ENCODE assay signal across 12 cellular contexts in the genomic region with DNA sequence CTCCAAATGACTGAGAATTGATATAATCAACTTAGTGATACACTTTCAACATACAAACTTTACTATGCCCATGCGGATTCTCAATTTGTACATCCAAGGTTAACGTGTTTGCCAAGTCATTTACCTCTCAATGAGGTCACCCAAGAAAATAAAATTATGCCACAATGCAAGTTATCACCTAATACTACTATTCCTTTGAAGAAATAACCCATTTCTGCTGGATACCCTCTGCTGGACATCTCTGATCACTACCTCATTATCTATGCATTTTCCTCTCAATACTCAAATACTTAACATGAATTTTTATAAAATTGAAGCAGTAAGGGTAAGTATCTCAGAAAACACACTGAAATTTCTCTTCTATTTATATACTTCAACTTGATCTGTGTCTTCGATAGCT. TPM values are rescaled to one million over a fixed set of nuclear protein-coding genes. Genes with fewer than 3 reads are reported as not detected.
DNase-seq lines count a peak whose midpoint lies in the region; ATAC-seq, FAIRE-seq and TF ChIP-seq lines count a peak whose summit lies in the region.
"Had no signal": no experiment of that assay in that cellular context is flagged by ENCODE, and none has a peak within 500 bp of the region (broad histone marks: within the 10 kb centered on the region; RNA-seq: fewer than 3 reads in every experiment).

No MANE protein-coding gene starts in this region.

- FAIRE-seq in GM18507 (lab: Jason Lieb, UNC): peak; percentile 35

- H3K36me3 ChIP-seq in BE2C (peaks cover 12% of the 10 kb centered on the region), kidney epithelial cell (ENCODE audit: control insufficient read depth, insufficient read depth, low read length) (peaks cover 1% of the 10 kb centered on the region)
- H3K36me3 ChIP-seq: ovary had no signal

- peak overlapping the region; percentile 75 for H3K27ac Mint-ChIP-seq in WTC11
- H3K27ac Mint-ChIP-seq: activated CD4-positive, alpha-beta T cell treated with anti-CD3 and anti-CD28 coated beads, Interleukin-2, amount 10 ng/mL, durations not matched to agents 24 days and 14 days had no signal

- H3K4me1 Mint-ChIP-seq in WTC11: peaks cover 52% of the 10 kb centered on the region

- no peaks in the 10 kb centered on the region for H3K27me3 Mint-ChIP-seq in WTC11 (ENCODE audit: low read depth)
- H3K27me3 Mint-ChIP-seq: activated CD4-positive, alpha-beta T cell treated with anti-CD3 and anti-CD28 coated beads, Interleukin-2, amount 10 ng/mL, durations not matched to agents 24 days and 14 days had no signal

- no peak for ATAC-seq in WTC11
- ATAC-seq in GM19467 (IDR thresholded peaks at IDR 0.05; ENCODE audit: unreplicated experiment): no peak
- ATAC-seq: esophagus mucosa had no signal

- no peaks in the 10 kb centered on the region for H3K9me3 Mint-ChIP-seq in WTC11
- H3K9me3 Mint-ChIP-seq: activated CD4-positive, alpha-beta T cell treated with anti-CD3 and anti-CD28 coated beads, Interleukin-2, amount 10 ng/mL, durations not matched to agents 24 days and 14 days had no signal

- H3K27me3 ChIP-seq in BE2C (no peaks in the 10 kb centered on the region), kidney epithelial cell (ENCODE audit: control insufficient read depth, insufficient read depth, low read length) (no peaks in the 10 kb centered on the region)
- H3K27me3 ChIP-seq: ovary had no signal

- H3K4me3 ChIP-seq in BE2C (ENCODE audit: low read depth, low read length) (no peak overlapping the region), kidney epithelial cell (ENCODE audit: low read depth, low read length) (no peak overlapping the region)
- H3K4me3 ChIP-seq: ovary had no signal

- H3K36me3 Mint-ChIP-seq in WTC11: peaks cover 29% of the 10 kb centered on the region

- in situ Hi-C loops in G401 (cut with HindIII; ENCODE audit: low sequenced_read_pairs): no loop called here

- TF ChIP-seq CTCF in BE2C (IDR thresholded peaks at IDR 0.05; ENCODE audit: low read depth, low read length) (peak; percentile 29; the same call in 1 of the 2 replicates), WTC11 (IDR thresholded peaks at IDR 0.05) (no peak), kidney epithelial cell (IDR thresholded peaks at IDR 0.05; ENCODE audit: insufficient read depth, low read length, poor library complexity, severe bottlenecking) (peak; percentile 19), GM20000 (IDR thresholded peaks at IDR 0.05; ENCODE audit: extremely low read depth, missing control alignments) (no peak)

- CTCF ChIA-PET in WTC11 (lab: Charles Lee): interaction anchor here (1.3 kb wide), 1 partner anchor 8 kb away, joined by 14 read pairs; no protein-coding TSS in a partner anchor

- H3K4me1 ChIP-seq in BE2C: no peaks in the 10 kb centered on the region

- DNase-seq in BE2C (no peak), GM18507 (ENCODE audit: extremely low spot score, insufficient read length, low read depth) (no peak), WTC11 (ENCODE audit: low spot score) (no peak), kidney epithelial cell (ENCODE audit: low read depth) (no peak), NCI-H1417 treated with DMSO at 0.1 percent for 48 hours (lab: John Stamatoyannopoulos, UW) (no peak), GM20000 (ENCODE audit: low spot score) (no peak), G401 (ENCODE audit: low spot score) (no peak)
- DNase-seq: activated CD4-positive, alpha-beta T cell treated with anti-CD3 and anti-CD28 coated beads, Interleukin-2, amount 10 ng/mL, durations not matched to agents 24 days and 14 days; NCI-H187 treated with DMSO at 0.1 percent for 48 hours; ovary had no signal

- no peaks in the 10 kb centered on the region for H3K9me3 ChIP-seq in BE2C
- H3K9me3 ChIP-seq: ovary had no signal

- no peak overlapping the region for H3K4me3 Mint-ChIP-seq in WTC11
- H3K4me3 Mint-ChIP-seq: activated CD4-positive, alpha-beta T cell treated with anti-CD3 and anti-CD28 coated beads, Interleukin-2, amount 10 ng/mL, durations not matched to agents 24 days and 14 days had no signal

- POLR2A ChIA-PET in WTC11 (lab: Charles Lee): interaction anchor here (0.5 to 1.0 kb wide), 2 partner anchors 35 to 161 kb away, joined by 4 to 5 read pairs; a partner anchor contains a TSS

TF ChIP-seq in WTC11, 78 proteins besides CTCF, POLR2A, EP300 and RAD21:
- TF ChIP-seq ZNF263 (CRISPR knock-in tag; IDR thresholded peaks at IDR 0.05; ENCODE audit: low read depth) (no peak), SOX15 (CRISPR knock-in tag; IDR thresholded peaks at IDR 0.05) (no peak), TCF7 (CRISPR knock-in tag; IDR thresholded peaks at IDR 0.05; ENCODE audit: low read depth) (no peak)
- TF ChIP-seq, protein P1, sequence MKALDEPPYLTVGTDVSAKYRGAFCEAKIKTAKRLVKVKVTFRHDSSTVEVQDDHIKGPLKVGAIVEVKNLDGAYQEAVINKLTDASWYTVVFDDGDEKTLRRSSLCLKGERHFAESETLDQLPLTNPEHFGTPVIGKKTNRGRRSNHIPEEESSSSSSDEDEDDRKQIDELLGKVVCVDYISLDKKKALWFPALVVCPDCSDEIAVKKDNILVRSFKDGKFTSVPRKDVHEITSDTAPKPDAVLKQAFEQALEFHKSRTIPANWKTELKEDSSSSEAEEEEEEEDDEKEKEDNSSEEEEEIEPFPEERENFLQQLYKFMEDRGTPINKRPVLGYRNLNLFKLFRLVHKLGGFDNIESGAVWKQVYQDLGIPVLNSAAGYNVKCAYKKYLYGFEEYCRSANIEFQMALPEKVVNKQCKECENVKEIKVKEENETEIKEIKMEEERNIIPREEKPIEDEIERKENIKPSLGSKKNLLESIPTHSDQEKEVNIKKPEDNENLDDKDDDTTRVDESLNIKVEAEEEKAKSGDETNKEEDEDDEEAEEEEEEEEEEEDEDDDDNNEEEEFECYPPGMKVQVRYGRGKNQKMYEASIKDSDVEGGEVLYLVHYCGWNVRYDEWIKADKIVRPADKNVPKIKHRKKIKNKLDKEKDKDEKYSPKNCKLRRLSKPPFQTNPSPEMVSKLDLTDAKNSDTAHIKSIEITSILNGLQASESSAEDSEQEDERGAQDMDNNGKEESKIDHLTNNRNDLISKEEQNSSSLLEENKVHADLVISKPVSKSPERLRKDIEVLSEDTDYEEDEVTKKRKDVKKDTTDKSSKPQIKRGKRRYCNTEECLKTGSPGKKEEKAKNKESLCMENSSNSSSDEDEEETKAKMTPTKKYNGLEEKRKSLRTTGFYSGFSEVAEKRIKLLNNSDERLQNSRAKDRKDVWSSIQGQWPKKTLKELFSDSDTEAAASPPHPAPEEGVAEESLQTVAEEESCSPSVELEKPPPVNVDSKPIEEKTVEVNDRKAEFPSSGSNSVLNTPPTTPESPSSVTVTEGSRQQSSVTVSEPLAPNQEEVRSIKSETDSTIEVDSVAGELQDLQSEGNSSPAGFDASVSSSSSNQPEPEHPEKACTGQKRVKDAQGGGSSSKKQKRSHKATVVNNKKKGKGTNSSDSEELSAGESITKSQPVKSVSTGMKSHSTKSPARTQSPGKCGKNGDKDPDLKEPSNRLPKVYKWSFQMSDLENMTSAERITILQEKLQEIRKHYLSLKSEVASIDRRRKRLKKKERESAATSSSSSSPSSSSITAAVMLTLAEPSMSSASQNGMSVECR (CRISPR knock-in tag; IDR thresholded peaks at IDR 0.05; ENCODE audit: borderline replicate concordance): no peak
- TF ChIP-seq, protein P2, sequence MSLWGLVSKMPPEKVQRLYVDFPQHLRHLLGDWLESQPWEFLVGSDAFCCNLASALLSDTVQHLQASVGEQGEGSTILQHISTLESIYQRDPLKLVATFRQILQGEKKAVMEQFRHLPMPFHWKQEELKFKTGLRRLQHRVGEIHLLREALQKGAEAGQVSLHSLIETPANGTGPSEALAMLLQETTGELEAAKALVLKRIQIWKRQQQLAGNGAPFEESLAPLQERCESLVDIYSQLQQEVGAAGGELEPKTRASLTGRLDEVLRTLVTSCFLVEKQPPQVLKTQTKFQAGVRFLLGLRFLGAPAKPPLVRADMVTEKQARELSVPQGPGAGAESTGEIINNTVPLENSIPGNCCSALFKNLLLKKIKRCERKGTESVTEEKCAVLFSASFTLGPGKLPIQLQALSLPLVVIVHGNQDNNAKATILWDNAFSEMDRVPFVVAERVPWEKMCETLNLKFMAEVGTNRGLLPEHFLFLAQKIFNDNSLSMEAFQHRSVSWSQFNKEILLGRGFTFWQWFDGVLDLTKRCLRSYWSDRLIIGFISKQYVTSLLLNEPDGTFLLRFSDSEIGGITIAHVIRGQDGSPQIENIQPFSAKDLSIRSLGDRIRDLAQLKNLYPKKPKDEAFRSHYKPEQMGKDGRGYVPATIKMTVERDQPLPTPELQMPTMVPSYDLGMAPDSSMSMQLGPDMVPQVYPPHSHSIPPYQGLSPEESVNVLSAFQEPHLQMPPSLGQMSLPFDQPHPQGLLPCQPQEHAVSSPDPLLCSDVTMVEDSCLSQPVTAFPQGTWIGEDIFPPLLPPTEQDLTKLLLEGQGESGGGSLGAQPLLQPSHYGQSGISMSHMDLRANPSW (CRISPR knock-in tag; conservative IDR thresholded peaks at IDR 0.05; ENCODE audit: low read depth): no peak
- TF ChIP-seq, protein P3, sequence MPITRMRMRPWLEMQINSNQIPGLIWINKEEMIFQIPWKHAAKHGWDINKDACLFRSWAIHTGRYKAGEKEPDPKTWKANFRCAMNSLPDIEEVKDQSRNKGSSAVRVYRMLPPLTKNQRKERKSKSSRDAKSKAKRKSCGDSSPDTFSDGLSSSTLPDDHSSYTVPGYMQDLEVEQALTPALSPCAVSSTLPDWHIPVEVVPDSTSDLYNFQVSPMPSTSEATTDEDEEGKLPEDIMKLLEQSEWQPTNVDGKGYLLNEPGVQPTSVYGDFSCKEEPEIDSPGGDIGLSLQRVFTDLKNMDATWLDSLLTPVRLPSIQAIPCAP (CRISPR knock-in tag; IDR thresholded peaks at IDR 0.05): no peak
- TF ChIP-seq, protein P4, sequence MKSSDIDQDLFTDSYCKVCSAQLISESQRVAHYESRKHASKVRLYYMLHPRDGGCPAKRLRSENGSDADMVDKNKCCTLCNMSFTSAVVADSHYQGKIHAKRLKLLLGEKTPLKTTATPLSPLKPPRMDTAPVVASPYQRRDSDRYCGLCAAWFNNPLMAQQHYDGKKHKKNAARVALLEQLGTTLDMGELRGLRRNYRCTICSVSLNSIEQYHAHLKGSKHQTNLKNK (CRISPR knock-in tag; IDR thresholded peaks at IDR 0.05): no peak

RNA-seq across cellular contexts. Expression of a gene that starts 12.7 kb away (rescaled TPM):
- polyA plus RNA-seq in BE2C (2012; ENCODE audit: insufficient read depth, insufficient read length, low read depth): 22.4 TPM
- total RNA-seq in WTC11 (2021) (63.1 to 66.4 TPM (median 65.3 TPM) in 3 replicates), kidney epithelial cell (29.7 and 39.2 TPM in 2 replicates)
- 37.7 and 47.2 TPM in 2 replicates for total RNA-seq in G401 (2014; rRNA removed; shearing (Covaris generic))

Comparison
In these comparisons a context has a peak if more than half of its experiments do, and no peak if none do; other contexts are left out.
1. CTCF ChIP-seq: peak in BE2C (single experiment) and kidney epithelial cell (single experiment); none in WTC11 (single experiment) and GM20000 (single experiment).